ENCODE assay signal across 8 cellular contexts in genomic region chr5:158435161-158435616, GRCh38.
DNase-seq lines count a peak whose midpoint lies in the region; ATAC-seq and TF ChIP-seq lines count a peak whose summit lies in the region.

No MANE protein-coding gene starts in this region.

- DNase-seq in Daoy (ENCODE audit: low read depth) (peak; percentile 60), chondrocyte (ENCODE audit: low spot score) (no peak), NCI-H2029 treated with DMSO at 0.1 percent for 48 hours (lab: John Stamatoyannopoulos, UW) (no peak), upper lobe of right lung (no peak), uterus (no peak), NCI-H1930 (lab: John Stamatoyannopoulos, UW) (no peak)

- no peaks in the 10 kb centered on the region for H3K79me2 ChIP-seq in KMS-11 (ENCODE audit: insufficient read depth, low read depth)

- no peaks in the 10 kb centered on the region for H3K36me3 Mint-ChIP-seq in chondrocyte (ENCODE audit: low read depth)

- H3K4me1 ChIP-seq in KMS-11 (ENCODE audit: low read depth, poor library complexity, severe bottlenecking) (peaks cover 40% of the 10 kb centered on the region), upper lobe of right lung (no peaks in the 10 kb centered on the region), uterus (peaks cover 0 to 5% of the 10 kb centered on the region in 2 donors)

- H3K27me3 Mint-ChIP-seq in chondrocyte (ENCODE audit: low read depth) = no peaks in the 10 kb centered on the region

- no peak overlapping the region for H2AFZ ChIP-seq in KMS-11 (ENCODE audit: low read depth)

- no peak overlapping the region for H3K4me3 Mint-ChIP-seq in chondrocyte (ENCODE audit: unreplicated experiment)

- no peaks in the 10 kb centered on the region for H3K36me3 ChIP-seq in KMS-11 (ENCODE audit: insufficient read depth)
- H3K36me3 ChIP-seq in upper lobe of right lung = no peaks in the 10 kb centered on the region
- no peaks in the 10 kb centered on the region for H3K36me3 ChIP-seq in uterus

- H3K9ac ChIP-seq in KMS-11 = no peak overlapping the region

- H3K27me3 ChIP-seq in KMS-11 (ENCODE audit: insufficient read depth, low read depth) (no peaks in the 10 kb centered on the region), upper lobe of right lung (no peaks in the 10 kb centered on the region), uterus (no peaks in the 10 kb centered on the region)

- H3K9me3 ChIP-seq in upper lobe of right lung = no peaks in the 10 kb centered on the region
- no peaks in the 10 kb centered on the region for H3K9me3 ChIP-seq in uterus

- ATAC-seq in GM21528 (IDR thresholded peaks at IDR 0.05; ENCODE audit: low FRiP score, unreplicated experiment) (peak; percentile 90), upper lobe of right lung (no peak)

- no peak for TF ChIP-seq POLR2A in uterus (IDR thresholded peaks at IDR 0.05)

- H3K27ac ChIP-seq in KMS-11 = 0 out of 2 replicates have a peak overlapping the region, but pooled peaks have one; percentile 21
- H3K27ac ChIP-seq in upper lobe of right lung = no peak overlapping the region
- H3K27ac ChIP-seq in uterus = no peak overlapping the region

- no peak overlapping the region for H3K4me3 ChIP-seq in KMS-11 (IDR thresholded peaks at IDR 0.05; ENCODE audit: insufficient read depth, low read depth, low read length)
- no peak overlapping the region for H3K4me3 ChIP-seq in upper lobe of right lung
- no peak overlapping the region for H3K4me3 ChIP-seq in uterus

- H3K4me1 Mint-ChIP-seq in chondrocyte (ENCODE audit: low read depth) = peaks cover 24% of the 10 kb centered on the region

- no peaks in the 10 kb centered on the region for H3K9me3 Mint-ChIP-seq in chondrocyte (ENCODE audit: low read depth)

- no peaks in the 10 kb centered on the region for H4K20me1 ChIP-seq in KMS-11 (ENCODE audit: insufficient read depth)

- TF ChIP-seq CTCF in KMS-11 (conservative IDR thresholded peaks at IDR 0.05; ENCODE audit: low read depth, low read length) (no peak), chondrocyte (IDR thresholded peaks at IDR 0.05) (no peak), upper lobe of right lung (IDR thresholded peaks at IDR 0.05) (no peak), uterus (IDR thresholded peaks at IDR 0.05) (no peak)

- H3K4me2 ChIP-seq in KMS-11 = peak overlapping the region; percentile 66

- peak overlapping the region; percentile 28 for H3K27ac Mint-ChIP-seq in chondrocyte (ENCODE audit: unreplicated experiment)

- intact Hi-C loops in upper lobe of right lung (cut with DNase I) = no loop called here
- intact Hi-C loops in uterus (cut with DNase I; ENCODE audit: low total_unique reads) = no loop called here
